Comparison of ENCODE assay signal across 20 cellular contexts in genomic region chr2:139825726-139826125, GRCh38.
DNase-seq lines count a peak whose midpoint lies in the region; ATAC-seq, FAIRE-seq and TF ChIP-seq lines count a peak whose summit lies in the region.
"Had no signal": no experiment of that assay in that cellular context is flagged by ENCODE, and none has a peak within 500 bp of the region (broad histone marks: within the 10 kb centered on the region; RNA-seq: fewer than 3 reads in every experiment).

No MANE protein-coding gene starts in this region.

- TF ChIP-seq CTCF in bronchial epithelial cell (IDR thresholded peaks at IDR 0.05; ENCODE audit: insufficient read depth, low read length, severe bottlenecking): no peak

- DNase-seq in NCI-H524 (lab: John Stamatoyannopoulos, UW): peak; percentile 11 to 72
- no peak for DNase-seq in NCI-H524 treated with DMSO at 0.1 percent for 48 hours (lab: John Stamatoyannopoulos, UW)
- DNase-seq in NCI-H69 (lab: John Stamatoyannopoulos, UW): peak; percentile 100
- peak; percentile 0 for DNase-seq in bronchial epithelial cell (ENCODE audit: low read depth)
- peak; percentile 1 for DNase-seq in urothelium cell line (ENCODE audit: low spot score)
- no peak for DNase-seq in NCI-H187 treated with DMSO at 0.1 percent for 48 hours (lab: John Stamatoyannopoulos, UW)
- DNase-seq in caudate nucleus (lab: John Stamatoyannopoulos, UW): no peak
- DNase-seq: Calu3; CD4-positive, alpha-beta memory T cell; DMS79; HCEC 1CT; KG1; NCI-H1436; NCI-H2081 treated with DMSO at 0.1 percent for 48 hours; NCI-H226; NCI-H748 treated with DMSO at 0.1 percent for 48 hours; Right ventricle myocardium superior had no signal

- no peak overlapping the region for H3K4me3 ChIP-seq in bronchial epithelial cell (ENCODE audit: low read depth, low read length)

- no peak for ATAC-seq in HG03097 (IDR thresholded peaks at IDR 0.05; ENCODE audit: low FRiP score, unreplicated experiment)
- ATAC-seq: Panc1 had no signal

- H3K36me3 ChIP-seq in bronchial epithelial cell (ENCODE audit: control insufficient read depth, insufficient read depth, low read length): no peaks in the 10 kb centered on the region

- FAIRE-seq in bronchial epithelial cell (lab: Jason Lieb, UNC) (no peak), urothelium cell line (lab: Jason Lieb, UNC) (no peak)

- H3K27me3 ChIP-seq in bronchial epithelial cell (ENCODE audit: control insufficient read depth, insufficient read depth, low read length): no peaks in the 10 kb centered on the region

- no peak overlapping the region for H3K27ac ChIP-seq in caudate nucleus (ENCODE audit: low read depth, low read length)
- H3K27ac ChIP-seq: 22Rv1 had no signal

Comparison
In these comparisons a context has a peak if more than half of its experiments do, and no peak if none do; other contexts are left out.
1. DNase-seq: peak in NCI-H524 (2 of 2), NCI-H69 (single experiment), bronchial epithelial cell (single experiment) and urothelium cell line (single experiment); none in NCI-H524 treated with DMSO at 0.1 percent for 48 hours (single experiment), NCI-H187 treated with DMSO at 0.1 percent for 48 hours (single experiment) and caudate nucleus (0 of 61).